15 cellular contexts compared by ENCODE assay signal in the genomic region with DNA sequence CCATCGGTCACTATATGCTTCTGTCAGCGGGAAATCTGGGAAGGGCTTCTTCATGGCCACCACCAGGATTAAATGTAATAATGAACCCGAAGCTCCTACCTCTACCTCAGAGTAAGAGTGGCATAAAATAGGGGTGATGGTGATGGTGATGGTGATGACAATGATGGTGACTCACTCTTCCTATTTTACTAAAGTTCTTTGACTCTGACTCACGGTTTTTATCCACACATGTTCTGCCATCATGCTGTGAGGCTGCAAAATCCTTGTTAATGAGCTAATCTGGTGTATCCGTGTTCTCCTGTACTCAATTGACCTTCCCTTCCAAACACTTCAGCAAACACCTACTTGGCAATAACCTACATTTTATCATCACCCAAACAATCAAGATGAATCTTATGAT. TPM values are rescaled to one million over a fixed set of nuclear protein-coding genes. Genes with fewer than 3 reads are reported as not detected.
DNase-seq lines count a peak whose midpoint lies in the region; ATAC-seq and TF ChIP-seq lines count a peak whose summit lies in the region.
"Had no signal": no experiment of that assay in that cellular context is flagged by ENCODE, and none has a peak within 500 bp of the region (broad histone marks: within the 10 kb centered on the region; RNA-seq: fewer than 3 reads in every experiment).

No MANE protein-coding gene starts in this region.

- peaks cover 10% of the 10 kb centered on the region for H3K4me1 ChIP-seq in foreskin keratinocyte
- H3K4me1 ChIP-seq: psoas muscle had no signal

- no peaks in the 10 kb centered on the region for H3K9me3 Mint-ChIP-seq in activated T-helper 17 cell treated with anti-CD3 and anti-CD28 coated beads, Interleukin-2, amount 50 U/mL, for 72 hours

- peak; percentile 99 for ATAC-seq in activated T-helper 17 cell treated with anti-CD3 and anti-CD28 coated beads, Interleukin-2, amount 50 U/mL, for 72 hours (replicated peaks)
- ATAC-seq in foreskin keratinocyte (peak; percentile 99), GM19395 (IDR thresholded peaks at IDR 0.05; ENCODE audit: unreplicated experiment) (no peak), GM21737 (IDR thresholded peaks at IDR 0.05; ENCODE audit: unreplicated experiment) (no peak)
- ATAC-seq: psoas muscle had no signal

- H3K4me3 Mint-ChIP-seq in activated T-helper 17 cell treated with anti-CD3 and anti-CD28 coated beads, Interleukin-2, amount 50 U/mL, for 72 hours, result no peak overlapping the region
- H3K4me3 Mint-ChIP-seq: CD4-positive, CD25-positive, alpha-beta regulatory T cell had no signal

- no peak for TF ChIP-seq CTCF in foreskin keratinocyte (conservative IDR thresholded peaks at IDR 0.05)

- no peaks in the 10 kb centered on the region for H3K36me3 Mint-ChIP-seq in activated T-helper 17 cell treated with anti-CD3 and anti-CD28 coated beads, Interleukin-2, amount 50 U/mL, for 72 hours (ENCODE audit: low read depth)

- peaks cover 13% of the 10 kb centered on the region for H3K4me1 Mint-ChIP-seq in activated T-helper 17 cell treated with anti-CD3 and anti-CD28 coated beads, Interleukin-2, amount 50 U/mL, for 72 hours

- in situ Hi-C loops in ACHN (cut with HindIII; ENCODE audit: low pct_ligation_motif_present, low pct_unique_long_range_greater_than_20kb, low sequenced_read_pairs), result no loop called here

- peak; percentile 63 for DNase-seq in ACHN
- peak; percentile 48 for DNase-seq in GM03348 (ENCODE audit: low spot score)
- peak; percentile 66 to 78 for DNase-seq in foreskin keratinocyte
- DNase-seq in activated CD4-positive, alpha-beta T cell treated with anti-CD3 and anti-CD28 coated beads, Interleukin-2, amount 50 U/mL, for 4 hours, result no peak
- DNase-seq in amniotic stem cell (lab: John Stamatoyannopoulos, UW), result no peak
- DNase-seq: CD4-positive, CD25-positive, alpha-beta regulatory T cell; dorsolateral prefrontal cortex; GOT3; kidney; NCI-H2107; psoas muscle had no signal

- H3K27me3 ChIP-seq in foreskin keratinocyte, result no peaks in the 10 kb centered on the region

- no peak overlapping the region for H3K27ac ChIP-seq in foreskin keratinocyte
- H3K27ac ChIP-seq: dorsolateral prefrontal cortex, psoas muscle, VCaP had no signal

- no peak overlapping the region for H3K27ac Mint-ChIP-seq in activated T-helper 17 cell treated with anti-CD3 and anti-CD28 coated beads, Interleukin-2, amount 50 U/mL, for 72 hours
- H3K27ac Mint-ChIP-seq: CD4-positive, CD25-positive, alpha-beta regulatory T cell had no signal

- no peaks in the 10 kb centered on the region for H3K27me3 Mint-ChIP-seq in activated T-helper 17 cell treated with anti-CD3 and anti-CD28 coated beads, Interleukin-2, amount 50 U/mL, for 72 hours

RNA-seq across cellular contexts. Expression of gene FOXP1, which starts 18.3 kb away (rescaled TPM):
- 100 to 1,000 TPM; 101 to 171 TPM for total RNA-seq in activated T-helper 17 cell treated with anti-CD3 and anti-CD28 coated beads, Interleukin-2, amount 50 U/mL, for 72 hours
- 45.5 and 46.6 TPM in 2 replicates for total RNA-seq in foreskin keratinocyte
- 7.5 and 8.7 TPM in 2 replicates for polyA plus RNA-seq in foreskin keratinocyte

Comparison
In these comparisons a context has a peak if more than half of its experiments do, and no peak if none do; other contexts are left out.
1. DNase-seq: peak in ACHN (single experiment), GM03348 (single experiment) and foreskin keratinocyte (2 of 2); none in activated CD4-positive, alpha-beta T cell treated with anti-CD3 and anti-CD28 coated beads, Interleukin-2, amount 50 U/mL, for 4 hours (0 of 2) and amniotic stem cell (single experiment).
2. ATAC-seq: peak in activated T-helper 17 cell treated with anti-CD3 and anti-CD28 coated beads, Interleukin-2, amount 50 U/mL, for 72 hours (single experiment) and foreskin keratinocyte (single experiment); none in GM19395 (single experiment) and GM21737 (single experiment).